In the genomic region with DNA sequence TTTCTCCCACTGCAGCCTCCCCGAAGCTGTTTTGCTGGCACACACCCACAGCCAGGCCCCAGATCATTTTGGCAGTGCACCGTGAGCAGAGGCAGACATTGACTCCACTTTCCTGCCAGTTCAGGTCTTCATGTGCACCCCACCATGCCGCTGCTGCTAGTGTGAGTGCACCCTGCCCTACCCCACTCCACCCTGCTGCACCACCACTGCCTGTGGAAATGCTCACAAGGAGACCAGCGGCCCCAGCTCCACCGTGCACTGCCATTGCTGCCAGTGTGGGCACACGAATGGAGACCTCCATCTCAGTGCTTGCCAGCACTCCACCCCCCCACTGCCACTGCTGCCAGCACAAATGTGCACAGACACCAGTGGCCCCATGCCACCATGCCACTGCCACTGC, we compare ENCODE assay signal across 27 cellular contexts.
"Had no signal": no experiment of that assay in that cellular context is flagged by ENCODE, and none has a peak within 500 bp of the region (broad histone marks: within the 10 kb centered on the region; RNA-seq: fewer than 3 reads in every experiment).

No MANE protein-coding gene starts in this region.

- H3K27me3 ChIP-seq: ovary, right lobe of liver, sigmoid colon, suprapubic skin, testis, tibial artery, transverse colon, upper lobe of right lung, uterus had no signal

- H3K4me3 ChIP-seq: ovary, psoas muscle, right lobe of liver, sigmoid colon, suprapubic skin, testis, tibial artery, transverse colon, upper lobe of right lung, uterus had no signal

- H3K9me3 ChIP-seq: ovary, right lobe of liver, sigmoid colon, suprapubic skin, testis, transverse colon, upper lobe of right lung had no signal

- ATAC-seq: naive thymus-derived CD8-positive, alpha-beta T cell; natural killer cell treated with Interleukin-12 subunit alpha and Interleukin-12 subunit beta and Interleukin-15 and Interleukin-18, amount 100 ng/mL, for 72 hours; psoas muscle; right cardiac atrium; stimulated activated memory B cell treated with anti-CD40 and anti-IgM and Interleukin-4, amounts not matched to agents 10 μg/mL and 1 μg/mL and 100 μg/mL, for 72 hours; stimulated activated naive CD8-positive, alpha-beta T cell treated with anti-CD3 and anti-CD28 coated beads, Interleukin-15, amount 100 ng/mL, for 72 hours; stimulated activated naive CD8-positive, alpha-beta T cell treated with anti-CD3 and anti-CD28 coated beads, Interleukin-15, Interleukin-2, amounts not matched to agents 100 U/mL and 50 U/mL, for 24 hours; upper lobe of right lung had no signal

- H3K79me2 ChIP-seq: parathyroid adenoma had no signal

- DNase-seq: nephron progenitor cell; occipital lobe; psoas muscle; right lobe of liver; sigmoid colon; small intestine; stimulated activated CD4-positive, alpha-beta T cell treated with anti-CD3 and anti-CD28 coated beads, Interleukin-12 subunit alpha, Interleukin-12 subunit beta, amount 100 ng/mL, for 4 hours; stimulated activated CD4-positive, alpha-beta T cell treated with anti-CD3 and anti-CD28 coated beads, Interleukin-1b, Interleukin-23, amount 100 ng/mL, for 48 hours; stimulated activated CD4-positive, alpha-beta T cell treated with anti-CD3 and anti-CD28 coated beads, Interleukin-4, amount 100 ng/mL, for 1 hour; stimulated activated CD4-positive, alpha-beta T cell treated with anti-CD3 and anti-CD28 coated beads, Interleukin-4, amount 100 ng/mL, for 4 hours; stimulated activated CD8-positive, alpha-beta memory T cell treated with anti-CD3 and anti-CD28 coated beads, Interleukin-4, amount 100 ng/mL, for 48 hours; stimulated activated naive CD4-positive, alpha-beta T cell; stimulated activated naive CD8-positive, alpha-beta T cell treated with anti-CD3 and anti-CD28 coated beads, Interleukin-15, amount 100 ng/mL, for 72 hours; stimulated activated naive CD8-positive, alpha-beta T cell treated with anti-CD3 and anti-CD28 coated beads, Interleukin-15, Interleukin-2, amounts not matched to agents 100 U/mL and 50 U/mL, for 24 hours; substantia nigra; testis; tibial artery; transverse colon; upper lobe of right lung; uterus had no signal

- H2AFZ ChIP-seq: parathyroid adenoma had no signal

- H3K36me3 ChIP-seq: ovary, right lobe of liver, sigmoid colon, suprapubic skin, tibial artery, transverse colon, upper lobe of right lung, uterus had no signal

- H3K9ac ChIP-seq: parathyroid adenoma had no signal

- H3K27ac ChIP-seq: ovary, parathyroid adenoma, psoas muscle, right lobe of liver, sigmoid colon, suprapubic skin, testis, tibial artery, transverse colon, upper lobe of right lung, uterus had no signal

- H3K4me1 ChIP-seq: parathyroid adenoma, psoas muscle, right lobe of liver, sigmoid colon, suprapubic skin, testis, tibial artery, transverse colon, upper lobe of right lung, uterus had no signal
